ENCODE assay signal across 30 cellular contexts in genomic region chr3:52809149-52809548, GRCh38.
"Had no signal": no experiment of that assay in that cellular context is flagged by ENCODE, and none has a peak within 500 bp of the region (broad histone marks: within the 10 kb centered on the region; RNA-seq: fewer than 3 reads in every experiment).

No MANE protein-coding gene starts in this region.

- H3K4me3 ChIP-seq: ascending aorta, breast epithelium, cardiac muscle cell, colonic mucosa, esophagus squamous epithelium, heart left ventricle, hepatocyte had no signal

- H3K27me3 ChIP-seq: ascending aorta, breast epithelium, colonic mucosa, heart left ventricle, hepatocyte had no signal

- H3K4me1 ChIP-seq: ascending aorta, breast epithelium, colonic mucosa, esophagus squamous epithelium, heart left ventricle had no signal

- DNase-seq: activated B cell treated with CpG ODN at 0.5 μM for 24 hours; activated CD4-positive, alpha-beta T cell treated with anti-CD3 and anti-CD28 coated beads for 48 hours; activated CD4-positive, alpha-beta T cell treated with anti-CD3 and anti-CD28 coated beads, Interleukin-2, amount 50 U/mL, for 1 hour; activated CD4-positive, alpha-beta T cell treated with anti-CD3 and anti-CD28 coated beads, Interleukin-2, amount 50 U/mL, for 48 hours; activated CD8-positive, alpha-beta memory T cell treated with anti-CD3 and anti-CD28 coated beads, Interleukin-2, amount 10 ng/mL, durations not matched to agents 7 days and 5 days; activated CD8-positive, alpha-beta memory T cell treated with anti-CD3 and anti-CD28 coated beads, Interleukin-2, amount 50 U/mL, for 4 hours; activated CD8-positive, alpha-beta T cell treated with anti-CD3 and anti-CD28 coated beads for 36 hours; activated gamma-delta T cell; activated naive CD4-positive, alpha-beta T cell; activated naive CD4-positive, alpha-beta T cell treated with anti-CD3 and anti-CD28 coated beads, Interleukin-2, amount 10 ng/mL, durations not matched to agents 7 days and 5 days; activated naive CD8-positive, alpha-beta T cell treated with anti-CD3 and anti-CD28 coated beads, Interleukin-2, amount 10 ng/mL, durations not matched to agents 7 days and 5 days; activated T-cell treated with anti-CD3 and anti-CD28 coated beads, Interleukin-2, amount 50 U/mL, for 1 hour; activated T-cell treated with anti-CD3 and anti-CD28 coated beads, Interleukin-2, amount 50 U/mL, for 48 hours; central memory CD4-positive, alpha-beta T cell; cerebellar nuclear complex; colonic mucosa; effector CD8-positive, alpha-beta T cell; esophagus squamous epithelium; glutamatergic neuron; heart left ventricle; T-helper 17 cell; T1000; WERI-Rb-1 had no signal

- H3K9me3 ChIP-seq: ascending aorta, breast epithelium, colonic mucosa, esophagus squamous epithelium, heart left ventricle had no signal

- H3K36me3 ChIP-seq: ascending aorta, breast epithelium, cardiac muscle cell, colonic mucosa, esophagus squamous epithelium, heart left ventricle, WERI-Rb-1 had no signal

- H3K4me2 ChIP-seq: hepatocyte had no signal

- H2AFZ ChIP-seq: hepatocyte had no signal

- H3K79me2 ChIP-seq: hepatocyte had no signal

- H3K27ac ChIP-seq: ascending aorta, breast epithelium, cardiac muscle cell, colonic mucosa, epithelial cell of prostate, esophagus squamous epithelium, heart left ventricle, hepatocyte, WERI-Rb-1 had no signal

- ATAC-seq: activated CD4-positive, CD25-positive, alpha-beta regulatory T cell treated with anti-CD3 and anti-CD28 coated beads, Interleukin-2, amount 50 U/mL, for 24 hours; activated CD8-positive, alpha-beta memory T cell treated with anti-CD3 and anti-CD28 coated beads, Interleukin-2, amount 10 ng/mL, durations not matched to agents 7 days and 5 days; activated CD8-positive, alpha-beta T cell treated with anti-CD3 and anti-CD28 coated beads for 36 hours; activated naive CD4-positive, alpha-beta T cell treated with anti-CD3 and anti-CD28 coated beads, Interleukin-2, amount 50 U/mL, for 72 hours; heart left ventricle; T-helper 17 cell had no signal
